Comparison of ENCODE assay signal across 2 cellular contexts in genomic region chr10:22344204-22344603, GRCh38.
TF ChIP-seq lines count a peak whose summit lies in the region.

No MANE protein-coding gene starts in this region.

TF ChIP-seq in GM23338, 12 proteins besides CTCF, POLR2A, EP300 and RAD21:
- TF ChIP-seq POLR2AphosphoS5 (IDR thresholded peaks at IDR 0.05; ENCODE audit: low read depth) (no peak), EZH2 (IDR thresholded peaks at IDR 0.05; ENCODE audit: low read depth, unreplicated experiment) (peak; percentile 67)
TF ChIP-seq in GM23338: peak in this region for 1.

TF ChIP-seq in GM12878, 131 proteins besides CTCF, POLR2A, EP300 and RAD21:
- TF ChIP-seq CEBPZ (IDR thresholded peaks at IDR 0.05; ENCODE audit: low read depth, low read length) (no peak), HDGF (IDR thresholded peaks at IDR 0.05) (no peak), EZH2 (IDR thresholded peaks at IDR 0.05; ENCODE audit: borderline replicate concordance, control insufficient read depth, low read depth, low read length) (no peak), SMC3 (IDR thresholded peaks at IDR 0.05; ENCODE audit: borderline replicate concordance, low read length) (no peak), PAX5 (IDR thresholded peaks at IDR 0.05; ENCODE audit: borderline replicate concordance, low read depth, low read length) (no peak), RELA (IDR thresholded peaks at IDR 0.05; ENCODE audit: borderline replicate concordance, partially characterized antibody) (no peak), CBFB (IDR thresholded peaks at IDR 0.05; ENCODE audit: low read depth) (no peak), E4F1 (IDR thresholded peaks at IDR 0.05; ENCODE audit: borderline replicate concordance, partially characterized antibody) (no peak), ZZZ3 (IDR thresholded peaks at IDR 0.05; ENCODE audit: control insufficient read depth, insufficient read length, low read depth) (no peak), NFIC (IDR thresholded peaks at IDR 0.05; ENCODE audit: low read depth, low read length) (peak; percentile 50; the same call in 1 of the 2 replicates), TBL1XR1 (IDR thresholded peaks at IDR 0.05; ENCODE audit: low read depth, low read length) (0 out of 2 replicates have a peak, but pooled peaks have one; percentile 40), ZBTB40 (IDR thresholded peaks at IDR 0.05; ENCODE audit: borderline replicate concordance) (no peak), ZNF207 (IDR thresholded peaks at IDR 0.05; ENCODE audit: borderline replicate concordance) (no peak), MEF2A (IDR thresholded peaks at IDR 0.05; ENCODE audit: insufficient read depth, low read depth, low read length) (peak; percentile 75), HDAC2 (IDR thresholded peaks at IDR 0.05) (no peak), NRF1 (conservative IDR thresholded peaks at IDR 0.05; ENCODE audit: low read depth, low read length) (no peak), ESRRA (IDR thresholded peaks at IDR 0.05; ENCODE audit: low read length) (no peak), POLR2AphosphoS2 (IDR thresholded peaks at IDR 0.05; ENCODE audit: low read depth, low read length) (no peak), RB1 (IDR thresholded peaks at IDR 0.05; ENCODE audit: borderline replicate concordance) (no peak), RUNX3 (IDR thresholded peaks at IDR 0.05; ENCODE audit: low read length) (0 out of 2 replicates have a peak, but pooled peaks have one; percentile 16), PML (IDR thresholded peaks at IDR 0.05; ENCODE audit: low read length) (peak; percentile 47; the same call in 1 of the 2 replicates), ZBTB4 (CRISPR knock-in tag; IDR thresholded peaks at IDR 0.05) (no peak), TAF1 (IDR thresholded peaks at IDR 0.05; ENCODE audit: borderline replicate concordance, low read depth, low read length) (no peak), ETV6 (conservative IDR thresholded peaks at IDR 0.05 in 1 of 2, IDR thresholded peaks at IDR 0.05 in 1 of 2; ENCODE audit: borderline replicate concordance in 1 of 2, low read depth in 1 of 2) (no peak), EGR1 (IDR thresholded peaks at IDR 0.05; ENCODE audit: borderline replicate concordance in 1 of 2, low read depth in 2 of 2, low read length in 2 of 2) (no peak), IRF3 (IDR thresholded peaks at IDR 0.05) (no peak), HCFC1 (IDR thresholded peaks at IDR 0.05; ENCODE audit: low read length) (no peak), MLLT1 (IDR thresholded peaks at IDR 0.05) (no peak), IKZF1 (conservative IDR thresholded peaks at IDR 0.05) (0 out of 2 replicates have a peak, but pooled peaks have one; percentile 32), CHD2 (IDR thresholded peaks at IDR 0.05; ENCODE audit: borderline replicate concordance, low read depth, low read length) (no peak)
- TF ChIP-seq, protein P1, sequence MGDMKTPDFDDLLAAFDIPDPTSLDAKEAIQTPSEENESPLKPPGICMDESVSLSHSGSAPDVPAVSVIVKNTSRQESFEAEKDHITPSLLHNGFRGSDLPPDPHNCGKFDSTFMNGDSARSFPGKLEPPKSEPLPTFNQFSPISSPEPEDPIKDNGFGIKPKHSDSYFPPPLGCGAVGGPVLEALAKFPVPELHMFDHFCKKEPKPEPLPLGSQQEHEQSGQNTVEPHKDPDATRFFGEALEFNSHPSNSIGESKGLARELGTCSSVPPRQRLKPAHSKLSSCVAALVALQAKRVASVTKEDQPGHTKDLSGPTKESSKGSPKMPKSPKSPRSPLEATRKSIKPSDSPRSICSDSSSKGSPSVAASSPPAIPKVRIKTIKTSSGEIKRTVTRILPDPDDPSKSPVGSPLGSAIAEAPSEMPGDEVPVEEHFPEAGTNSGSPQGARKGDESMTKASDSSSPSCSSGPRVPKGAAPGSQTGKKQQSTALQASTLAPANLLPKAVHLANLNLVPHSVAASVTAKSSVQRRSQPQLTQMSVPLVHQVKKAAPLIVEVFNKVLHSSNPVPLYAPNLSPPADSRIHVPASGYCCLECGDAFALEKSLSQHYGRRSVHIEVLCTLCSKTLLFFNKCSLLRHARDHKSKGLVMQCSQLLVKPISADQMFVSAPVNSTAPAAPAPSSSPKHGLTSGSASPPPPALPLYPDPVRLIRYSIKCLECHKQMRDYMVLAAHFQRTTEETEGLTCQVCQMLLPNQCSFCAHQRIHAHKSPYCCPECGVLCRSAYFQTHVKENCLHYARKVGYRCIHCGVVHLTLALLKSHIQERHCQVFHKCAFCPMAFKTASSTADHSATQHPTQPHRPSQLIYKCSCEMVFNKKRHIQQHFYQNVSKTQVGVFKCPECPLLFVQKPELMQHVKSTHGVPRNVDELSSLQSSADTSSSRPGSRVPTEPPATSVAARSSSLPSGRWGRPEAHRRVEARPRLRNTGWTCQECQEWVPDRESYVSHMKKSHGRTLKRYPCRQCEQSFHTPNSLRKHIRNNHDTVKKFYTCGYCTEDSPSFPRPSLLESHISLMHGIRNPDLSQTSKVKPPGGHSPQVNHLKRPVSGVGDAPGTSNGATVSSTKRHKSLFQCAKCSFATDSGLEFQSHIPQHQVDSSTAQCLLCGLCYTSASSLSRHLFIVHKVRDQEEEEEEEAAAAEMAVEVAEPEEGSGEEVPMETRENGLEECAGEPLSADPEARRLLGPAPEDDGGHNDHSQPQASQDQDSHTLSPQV (IDR thresholded peaks at IDR 0.05) = no peak
- TF ChIP-seq, protein P2, sequence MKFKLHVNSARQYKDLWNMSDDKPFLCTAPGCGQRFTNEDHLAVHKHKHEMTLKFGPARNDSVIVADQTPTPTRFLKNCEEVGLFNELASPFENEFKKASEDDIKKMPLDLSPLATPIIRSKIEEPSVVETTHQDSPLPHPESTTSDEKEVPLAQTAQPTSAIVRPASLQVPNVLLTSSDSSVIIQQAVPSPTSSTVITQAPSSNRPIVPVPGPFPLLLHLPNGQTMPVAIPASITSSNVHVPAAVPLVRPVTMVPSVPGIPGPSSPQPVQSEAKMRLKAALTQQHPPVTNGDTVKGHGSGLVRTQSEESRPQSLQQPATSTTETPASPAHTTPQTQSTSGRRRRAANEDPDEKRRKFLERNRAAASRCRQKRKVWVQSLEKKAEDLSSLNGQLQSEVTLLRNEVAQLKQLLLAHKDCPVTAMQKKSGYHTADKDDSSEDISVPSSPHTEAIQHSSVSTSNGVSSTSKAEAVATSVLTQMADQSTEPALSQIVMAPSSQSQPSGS (IDR thresholded peaks at IDR 0.05; ENCODE audit: low read length) = no peak
